1 cellular context compared by ENCODE assay signal in genomic region chr5:3605298-3606010, GRCh38.
TF ChIP-seq lines count a peak whose summit lies in the region.

No MANE protein-coding gene starts in this region.

TF ChIP-seq in H1, 55 proteins besides CTCF, POLR2A, EP300 and RAD21:
- TF ChIP-seq GTF2F1 (IDR thresholded peaks at IDR 0.05; ENCODE audit: borderline replicate concordance, low read depth, low read length) = no peak
- no peak for TF ChIP-seq TCF12 (IDR thresholded peaks at IDR 0.05; ENCODE audit: low read depth, low read length)
- no peak for TF ChIP-seq SIN3A (conservative IDR thresholded peaks at IDR 0.05 in 1 of 2, IDR thresholded peaks at IDR 0.05 in 1 of 2; ENCODE audit: low read depth in 1 of 2, low read length in 2 of 2)
- TF ChIP-seq ATF2 (IDR thresholded peaks at IDR 0.05; ENCODE audit: low read length) = no peak
TF ChIP-seq in H1: peak in this region for 0.
